In the genomic region with DNA sequence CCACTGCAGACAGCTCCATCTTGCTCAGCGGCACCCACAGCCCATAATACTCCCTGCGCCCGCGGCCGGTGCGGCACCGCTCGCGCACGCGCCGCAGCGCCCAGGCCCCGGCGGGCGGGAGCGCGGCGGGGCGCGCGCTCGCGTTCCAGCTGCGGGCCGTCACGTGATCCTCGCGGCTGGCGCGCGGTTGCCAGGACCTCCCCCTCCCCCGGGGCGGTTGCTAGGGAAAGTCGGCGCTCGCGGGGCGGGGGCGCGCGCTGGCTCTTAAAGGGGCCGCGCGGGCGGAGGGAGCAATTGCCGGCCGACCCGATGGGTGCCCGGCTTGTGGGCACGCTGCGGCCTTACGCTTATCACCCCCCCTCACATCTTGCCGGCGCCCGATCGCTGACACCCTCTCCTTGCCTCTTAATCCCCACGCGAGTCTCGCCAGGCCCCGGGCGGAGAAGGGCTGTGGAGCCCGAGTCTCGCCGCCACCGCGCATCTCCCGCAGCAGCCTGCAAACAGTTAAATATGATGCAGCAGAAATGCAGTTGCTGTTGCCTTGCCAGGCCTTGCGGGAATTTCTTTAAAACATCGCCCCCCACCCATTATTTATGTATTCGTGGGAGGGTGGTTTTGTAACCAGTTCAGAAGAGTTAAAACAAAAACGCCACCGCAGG, we compare ENCODE assay signal across 8 cellular contexts. TPM values are rescaled to one million over a fixed set of nuclear protein-coding genes. Genes with fewer than 3 reads are reported as not detected.
A peak's percentile ranks its signal among the peaks of the same experiment; 100 is the strongest.
DNase-seq lines count a peak whose midpoint lies in the region; ATAC-seq, FAIRE-seq and TF ChIP-seq lines count a peak whose summit lies in the region.

Gene CBX6, minus strand, starts transcription at position 45 of the 659 bp plus-strand sequence. Its CDS starts 26 bp downstream, at position 19.

- peak; percentile 99 for FAIRE-seq in GM12891 (lab: Jason Lieb, UNC)

- TF ChIP-seq POLR2A in GM12891 (IDR thresholded peaks at IDR 0.05; ENCODE audit: low read depth, low read length): peak; percentile 73; the same call in 1 of the 2 replicates

- H3K36me3 ChIP-seq in heart right ventricle: peaks cover 0 to 27% (median 0%) of the 10 kb centered on the region in 9 donors

- H3K9me3 ChIP-seq in heart right ventricle: no peaks in the 10 kb centered on the region

- peak within 1 kb of the TSS; percentile 93 for H3K4me3 Mint-ChIP-seq in T-helper 1 cell treated with Interleukin-12 subunit alpha and Interleukin-12 subunit beta and Interleukin-4 antibody, amounts not matched to agents 30 μg/mL and 1 μg/mL, for 36 hours
- H3K4me3 Mint-ChIP-seq in type B pancreatic cell: peak within 1 kb of the TSS; percentile 97

- H3K27me3 ChIP-seq in heart right ventricle: no peaks in the 10 kb centered on the region

- peaks cover 17 to 50% (median 42%) of the 10 kb centered on the region in 9 donors for H3K4me1 ChIP-seq in heart right ventricle

- no peaks in the 10 kb centered on the region for H3K36me3 Mint-ChIP-seq in T-helper 1 cell treated with Interleukin-12 subunit alpha and Interleukin-12 subunit beta and Interleukin-4 antibody, amounts not matched to agents 30 μg/mL and 1 μg/mL, for 36 hours (ENCODE audit: low read depth)
- H3K36me3 Mint-ChIP-seq in type B pancreatic cell: no peaks in the 10 kb centered on the region

- peak within 1 kb of the TSS; percentile 94 to 99 (median 98) for H3K27ac ChIP-seq in heart right ventricle

- peaks cover 18% of the 10 kb centered on the region for H3K27me3 Mint-ChIP-seq in T-helper 1 cell treated with Interleukin-12 subunit alpha and Interleukin-12 subunit beta and Interleukin-4 antibody, amounts not matched to agents 30 μg/mL and 1 μg/mL, for 36 hours (ENCODE audit: low read depth)
- no peaks in the 10 kb centered on the region for H3K27me3 Mint-ChIP-seq in type B pancreatic cell

- ATAC-seq in HG02885 (IDR thresholded peaks at IDR 0.05; ENCODE audit: poor library complexity, unreplicated experiment) (peak; percentile 75), heart right ventricle (peak; percentile 85 to 91 (median 89))

- TF ChIP-seq CTCF in heart right ventricle (IDR thresholded peaks at IDR 0.05) (no peak), type B pancreatic cell (conservative IDR thresholded peaks at IDR 0.05) (no peak)

- DNase-seq in GM12891 (ENCODE audit: insufficient read length, low spot score) (peak; percentile 94), NCI-H187 (lab: John Stamatoyannopoulos, UW) (peak; percentile 71 to 81), amniotic epithelial cell (ENCODE audit: low read depth) (peak; percentile 88), heart right ventricle (peak; percentile 97 to 98), posterior vena cava (ENCODE audit: low spot score) (peak; percentile 98), type B pancreatic cell (ENCODE audit: extremely low spot score, unreplicated experiment) (peak; percentile 99)

- 0% methylated on average over 72 to 73 of the region's 73 CpGs for WGBS in heart right ventricle, 2 donors

- peaks cover 39% of the 10 kb centered on the region for H3K4me1 Mint-ChIP-seq in T-helper 1 cell treated with Interleukin-12 subunit alpha and Interleukin-12 subunit beta and Interleukin-4 antibody, amounts not matched to agents 30 μg/mL and 1 μg/mL, for 36 hours (ENCODE audit: low read depth)
- H3K4me1 Mint-ChIP-seq in type B pancreatic cell (ENCODE audit: unreplicated experiment): peaks cover 38% of the 10 kb centered on the region

- H3K9me3 Mint-ChIP-seq in T-helper 1 cell treated with Interleukin-12 subunit alpha and Interleukin-12 subunit beta and Interleukin-4 antibody, amounts not matched to agents 30 μg/mL and 1 μg/mL, for 36 hours: no peaks in the 10 kb centered on the region
- H3K9me3 Mint-ChIP-seq in type B pancreatic cell: no peaks in the 10 kb centered on the region

- peak within 1 kb of the TSS; percentile 67 to 96 (median 84) for H3K4me3 ChIP-seq in heart right ventricle

- intact Hi-C loops in heart right ventricle (cut with DNase I): loop anchor here in 7 of 10 donors (1.0 to 10.0 kb wide), 10 partner anchors 50 to 445 kb away; partner anchors contain the start of genes APOBEC3B (in 1 of the 7) and RPL3 (in 1 of the 7)
- intact Hi-C loops in posterior vena cava (cut with DNase I): loop anchor here in 1 of 2 donors (5.0 kb wide), 1 partner anchor 50 kb away; no protein-coding TSS in a partner anchor

- H3K27ac Mint-ChIP-seq in T-helper 1 cell treated with Interleukin-12 subunit alpha and Interleukin-12 subunit beta and Interleukin-4 antibody, amounts not matched to agents 30 μg/mL and 1 μg/mL, for 36 hours: peak within 1 kb of the TSS; percentile 93
- H3K27ac Mint-ChIP-seq in type B pancreatic cell: peak within 1 kb of the TSS; percentile 94

TF ChIP-seq in GM12891, 5 proteins besides CTCF, POLR2A, EP300 and RAD21:
- TF ChIP-seq POLR2AphosphoS5 (IDR thresholded peaks at IDR 0.05; ENCODE audit: low read depth, low read length) (no peak), TAF1 (IDR thresholded peaks at IDR 0.05; ENCODE audit: low read depth, low read length) (no peak; the same call in 1 of the 2 replicates), POU2F2 (IDR thresholded peaks at IDR 0.05; ENCODE audit: low read depth, low read length) (0 out of 2 replicates have a peak, but pooled peaks have one; percentile 6), PAX5 (IDR thresholded peaks at IDR 0.05; ENCODE audit: insufficient read depth, low read length, severe bottlenecking) (no peak)

RNA-seq across cellular contexts. Expression of gene CBX6, which starts in this region (rescaled TPM):
- 39.0 TPM for polyA plus RNA-seq in GM12891 (2012; ENCODE audit: low read depth, missing spikeins)
- total RNA-seq in heart right ventricle (10 to 100 TPM; 28.2 to 49.1 (median 37.3) TPM), posterior vena cava (100 to 1,000 TPM in 1 of 2 donors, 10 to 100 TPM in 1; 98.0 to 105 TPM), type B pancreatic cell (ENCODE audit: low replicate concordance) (93.5 and 116 TPM in 2 replicates)
- 10 to 100 TPM; 17.4 to 23.9 TPM for polyA plus RNA-seq in heart right ventricle

Comparison
In these comparisons a context has a peak if more than half of its experiments do, and no peak if none do; other contexts are left out.
1. Peak in every context shown above with its lines: DNase-seq, ATAC-seq, H3K4me3 ChIP-seq and H3K27ac ChIP-seq.